ENCODE assay signal across 27 cellular contexts in genomic region chrX:134957836-134958235, GRCh38.
"Had no signal": no experiment of that assay in that cellular context is flagged by ENCODE, and none has a peak within 500 bp of the region (broad histone marks: within the 10 kb centered on the region; RNA-seq: fewer than 3 reads in every experiment).

No MANE protein-coding gene starts in this region.

- H3K36me3 ChIP-seq: colonic mucosa, esophagus muscularis mucosa, esophagus squamous epithelium, gastrocnemius medialis, gastroesophageal sphincter, heart left ventricle, heart right ventricle had no signal

- H3K27ac Mint-ChIP-seq: dendritic cell treated with granulocyte-macrophage colony-stimulating factor and Interleukin-4, amounts not matched to agents 40 ng/mL and 50 ng/mL, for 4 days; effector memory CD8-positive, alpha-beta T cell; endodermal cell had no signal

- H3K9me3 Mint-ChIP-seq: dendritic cell treated with granulocyte-macrophage colony-stimulating factor and Interleukin-4, amounts not matched to agents 40 ng/mL and 50 ng/mL, for 4 days; effector memory CD8-positive, alpha-beta T cell had no signal

- H3K4me3 Mint-ChIP-seq: dendritic cell treated with granulocyte-macrophage colony-stimulating factor and Interleukin-4, amounts not matched to agents 40 ng/mL and 50 ng/mL, for 4 days; effector memory CD8-positive, alpha-beta T cell; endodermal cell had no signal

- H3K79me2 ChIP-seq: hepatocyte had no signal

- H3K27ac ChIP-seq: colonic mucosa, coronary artery, dorsolateral prefrontal cortex, epithelial cell of prostate, esophagus muscularis mucosa, esophagus squamous epithelium, foreskin keratinocyte, gastrocnemius medialis, gastroesophageal sphincter, heart left ventricle, heart right ventricle, hepatocyte had no signal

- FAIRE-seq: endometrium, frontal cortex had no signal

- H3K9me3 ChIP-seq: colonic mucosa, esophagus muscularis mucosa, esophagus squamous epithelium, gastrocnemius medialis, gastroesophageal sphincter, heart left ventricle, heart right ventricle had no signal

- DNase-seq: colonic mucosa; cortex of kidney; dermis blood vessel endothelial cell; dorsolateral prefrontal cortex; effector CD4-positive, alpha-beta T cell; effector CD8-positive, alpha-beta T cell; effector memory CD4-positive, alpha-beta T cell; effector memory CD8-positive, alpha-beta T cell; endodermal cell; erythroblast; esophagus squamous epithelium; foreskin fibroblast; foreskin keratinocyte; gastrocnemius medialis; glutamatergic neuron; head of caudate nucleus; heart left ventricle; heart right ventricle had no signal

- ATAC-seq: effector memory CD8-positive, alpha-beta T cell; esophagus mucosa; foreskin keratinocyte; gastrocnemius medialis; gastroesophageal sphincter; heart left ventricle; heart right ventricle had no signal

- H3K4me3 ChIP-seq: colonic mucosa, coronary artery, dorsolateral prefrontal cortex, esophagus muscularis mucosa, esophagus squamous epithelium, gastrocnemius medialis, gastroesophageal sphincter, heart left ventricle, heart right ventricle, hepatocyte had no signal

- H3K4me2 ChIP-seq: hepatocyte had no signal

- H2AFZ ChIP-seq: hepatocyte had no signal

- H3K27me3 ChIP-seq: colonic mucosa, esophagus muscularis mucosa, esophagus squamous epithelium, foreskin keratinocyte, gastrocnemius medialis, gastroesophageal sphincter, hepatocyte had no signal

- H3K4me1 ChIP-seq: colonic mucosa, esophagus muscularis mucosa, esophagus squamous epithelium, foreskin keratinocyte, gastrocnemius medialis, gastroesophageal sphincter, heart left ventricle, heart right ventricle had no signal
